Comparison of ENCODE assay signal across 8 cellular contexts in the genomic region with DNA sequence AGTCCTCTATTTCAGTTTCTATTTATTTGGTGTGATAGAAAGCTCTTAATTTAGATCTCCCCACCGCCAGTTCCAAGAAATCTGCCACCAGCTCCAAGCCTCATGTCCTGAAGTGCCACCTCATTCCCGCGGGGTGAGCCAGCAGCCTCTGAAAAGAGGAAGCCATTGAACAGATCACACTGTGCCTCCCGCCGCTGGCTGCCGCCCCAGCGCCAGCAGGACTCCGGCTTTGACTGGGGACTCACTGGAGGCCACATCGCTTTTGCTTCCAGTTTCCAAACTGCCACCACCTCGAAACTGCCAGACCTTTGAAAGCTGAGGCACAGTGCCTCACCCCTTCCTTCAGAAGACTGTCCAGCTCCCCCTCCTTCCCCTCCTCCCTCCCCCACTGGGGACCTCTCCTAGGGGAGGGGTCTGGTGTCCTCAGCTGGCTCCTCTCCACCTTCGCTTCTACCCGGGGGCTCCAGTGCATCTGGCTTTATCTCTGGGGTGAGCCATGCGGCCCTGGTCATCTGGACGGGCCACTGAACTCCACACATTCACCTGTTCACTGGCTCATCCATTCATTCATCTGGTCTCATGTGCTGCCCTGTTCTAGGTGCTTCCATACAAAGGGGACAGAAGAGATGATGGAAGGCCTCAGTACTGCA. TPM values are rescaled to one million over a fixed set of nuclear protein-coding genes. Genes with fewer than 3 reads are reported as not detected.
A peak's percentile ranks its signal among the peaks of the same experiment; 100 is the strongest.
DNase-seq lines count a peak whose midpoint lies in the region; ATAC-seq, FAIRE-seq and TF ChIP-seq lines count a peak whose summit lies in the region.

No MANE protein-coding gene starts in this region.

- peak; percentile 66 for ATAC-seq in GM19467 (IDR thresholded peaks at IDR 0.05; ENCODE audit: unreplicated experiment)
- peak; percentile 26 for ATAC-seq in HG03558 (IDR thresholded peaks at IDR 0.05; ENCODE audit: extremely low read depth, unreplicated experiment)
- ATAC-seq in stimulated activated effector memory CD8-positive, alpha-beta T cell treated with anti-CD3 and anti-CD28 coated beads, Interleukin-12 subunit alpha, Interleukin-12 subunit beta, amount 100 ng/mL, for 72 hours = peak; percentile 84

- peak; percentile 85 for DNase-seq in GM10248 (ENCODE audit: extremely low spot score)
- peak; percentile 47 to 60 for DNase-seq in activated T-cell treated with anti-CD3 and anti-CD28 coated beads, Interleukin-2, amount 50 U/mL, for 48 hours
- peak; percentile 18 to 30 (median 29) for DNase-seq in immature natural killer cell
- DNase-seq in stimulated activated effector memory CD8-positive, alpha-beta T cell treated with anti-CD3 and anti-CD28 coated beads, Interleukin-12 subunit alpha, Interleukin-12 subunit beta, amount 100 ng/mL, for 72 hours (ENCODE audit: low spot score in 2 of 2) = no peak
- no peak for DNase-seq in RCC 7860 (ENCODE audit: low spot score)
- DNase-seq in NCI-H2196 treated with DMSO at 0.1 percent for 48 hours (lab: John Stamatoyannopoulos, UW; ENCODE audit: unreplicated experiment) = no peak

- H3K27me3 Mint-ChIP-seq in immature natural killer cell (ENCODE audit: low read depth in 3 of 3) = peaks cover 0 to 6% (median 0%) of the 10 kb centered on the region in 3 donors

- no peak for TF ChIP-seq CTCF in GM10248 (IDR thresholded peaks at IDR 0.05; ENCODE audit: control extremely low read depth, extremely low read depth, low read depth, missing control alignments)

- peak overlapping the region in 4 of 6 donors; percentile 36 to 80 (median 55) for H3K27ac Mint-ChIP-seq in immature natural killer cell
- peak overlapping the region; percentile 63 for H3K27ac Mint-ChIP-seq in stimulated activated effector memory CD8-positive, alpha-beta T cell treated with anti-CD3 and anti-CD28 coated beads, Interleukin-12 subunit alpha, Interleukin-12 subunit beta, amount 100 ng/mL, for 72 hours

- POLR2A ChIA-PET in GM10248 (lab: Yijun Ruan, JAX) = no interaction called here

- peaks cover under 1 to 9% (median 7%) of the 10 kb centered on the region in 3 donors for H3K36me3 Mint-ChIP-seq in immature natural killer cell
- peaks cover 9% of the 10 kb centered on the region for H3K36me3 Mint-ChIP-seq in stimulated activated effector memory CD8-positive, alpha-beta T cell treated with anti-CD3 and anti-CD28 coated beads, Interleukin-12 subunit alpha, Interleukin-12 subunit beta, amount 100 ng/mL, for 72 hours

- peaks cover 13 to 17% of the 10 kb centered on the region in 2 donors for H3K4me1 Mint-ChIP-seq in immature natural killer cell
- peaks cover 10% of the 10 kb centered on the region for H3K4me1 Mint-ChIP-seq in stimulated activated effector memory CD8-positive, alpha-beta T cell treated with anti-CD3 and anti-CD28 coated beads, Interleukin-12 subunit alpha, Interleukin-12 subunit beta, amount 100 ng/mL, for 72 hours

- peaks cover 0 to 2% (median 0%) of the 10 kb centered on the region in 6 donors for H3K9me3 Mint-ChIP-seq in immature natural killer cell
- no peaks in the 10 kb centered on the region for H3K9me3 Mint-ChIP-seq in stimulated activated effector memory CD8-positive, alpha-beta T cell treated with anti-CD3 and anti-CD28 coated beads, Interleukin-12 subunit alpha, Interleukin-12 subunit beta, amount 100 ng/mL, for 72 hours

- FAIRE-seq in RCC 7860 (lab: Jason Lieb, UNC) = no peak

- CTCF ChIA-PET in GM10248 (lab: Yijun Ruan, JAX) = interaction anchor here (0.8 to 3.1 kb wide), 5 partner anchors 11 to 25 kb away, joined by 3 to 22 read pairs (median 7); no protein-coding TSS in a partner anchor

- H3K4me3 Mint-ChIP-seq in immature natural killer cell = peak overlapping the region; percentile 40 to 71 (median 62)
- peak overlapping the region; percentile 31 for H3K4me3 Mint-ChIP-seq in stimulated activated effector memory CD8-positive, alpha-beta T cell treated with anti-CD3 and anti-CD28 coated beads, Interleukin-12 subunit alpha, Interleukin-12 subunit beta, amount 100 ng/mL, for 72 hours

RNA-seq across cellular contexts. Expression of gene VPS26C, which starts 59.0 kb away (rescaled TPM):
- 10 to 100 TPM; 67.7 to 95.1 (median 90.8) TPM for polyA plus RNA-seq in immature natural killer cell

Comparison
In these comparisons a context has a peak if more than half of its experiments do, and no peak if none do; other contexts are left out.
1. DNase-seq: peak in GM10248 (single experiment), activated T-cell treated with anti-CD3 and anti-CD28 coated beads, Interleukin-2, amount 50 U/mL, for 48 hours (2 of 2) and immature natural killer cell (3 of 3); none in stimulated activated effector memory CD8-positive, alpha-beta T cell treated with anti-CD3 and anti-CD28 coated beads, Interleukin-12 subunit alpha, Interleukin-12 subunit beta, amount 100 ng/mL, for 72 hours (0 of 2), RCC 7860 (single experiment) and NCI-H2196 treated with DMSO at 0.1 percent for 48 hours (single experiment).
2. ATAC-seq: peak in every context shown above with its lines; median percentile 84 in stimulated activated effector memory CD8-positive, alpha-beta T cell treated with anti-CD3 and anti-CD28 coated beads, Interleukin-12 subunit alpha, Interleukin-12 subunit beta, amount 100 ng/mL, for 72 hours; 66 in GM19467; 26 in HG03558.